In genomic region chr12:4032906-4033628, GRCh38 we compare ENCODE assay signal across 2 cellular contexts.
TF ChIP-seq lines count a peak whose summit lies in the region.

No MANE protein-coding gene starts in this region.

TF ChIP-seq in HEK293, 187 proteins besides CTCF, POLR2A, EP300 and RAD21:
- TF ChIP-seq ZNF416 (tag by site-specific recombination; IDR thresholded peaks at IDR 0.05): no peak
- TF ChIP-seq GLI4 (tag by site-specific recombination; IDR thresholded peaks at IDR 0.05): no peak
- TF ChIP-seq ZNF600 (tag by site-specific recombination; IDR thresholded peaks at IDR 0.05): no peak
- TF ChIP-seq ZNF362 (tag by site-specific recombination; IDR thresholded peaks at IDR 0.05): no peak
- TF ChIP-seq ZNF398 (tag by site-specific recombination; IDR thresholded peaks at IDR 0.05): no peak
- TF ChIP-seq ZNF548 (tag by site-specific recombination; IDR thresholded peaks at IDR 0.05): no peak
- TF ChIP-seq FEZF1 (tag by site-specific recombination; IDR thresholded peaks at IDR 0.05): peak; percentile 91
- TF ChIP-seq ZNF529 (tag by site-specific recombination; IDR thresholded peaks at IDR 0.05; ENCODE audit: insufficient replicate concordance): no peak
- no peak for TF ChIP-seq ZNF707 (tag by site-specific recombination; IDR thresholded peaks at IDR 0.05)
- TF ChIP-seq TCF7L2 (IDR thresholded peaks at IDR 0.05; ENCODE audit: borderline replicate concordance, low read depth, low read length): peak; percentile 81; the same call in 1 of the 2 replicates
- no peak for TF ChIP-seq EGR2 (tag by site-specific recombination; IDR thresholded peaks at IDR 0.05; ENCODE audit: low read depth)

TF ChIP-seq in HepG2, 621 proteins besides CTCF, POLR2A, EP300 and RAD21:
- TF ChIP-seq BRCA1 (CRISPR knock-in tag; IDR thresholded peaks at IDR 0.05) (no peak), ZMYM3 (CRISPR knock-in tag; IDR thresholded peaks at IDR 0.05) (0 out of 2 replicates have a peak, but pooled peaks have one; percentile 17)
